Comparison of ENCODE assay signal across 10 cellular contexts in genomic region chr11:63020671-63021255, GRCh38. TPM values are rescaled to one million over a fixed set of nuclear protein-coding genes. Genes with fewer than 3 reads are reported as not detected.
A peak's percentile ranks its signal among the peaks of the same experiment; 100 is the strongest.
DNase-seq lines count a peak whose midpoint lies in the region; ATAC-seq and TF ChIP-seq lines count a peak whose summit lies in the region.
"Had no signal": no experiment of that assay in that cellular context is flagged by ENCODE, and none has a peak within 500 bp of the region (broad histone marks: within the 10 kb centered on the region; RNA-seq: fewer than 3 reads in every experiment).

No MANE protein-coding gene starts in this region.

- H4K20me1 ChIP-seq in hepatocyte (ENCODE audit: insufficient read depth, poor library complexity, severe bottlenecking) = no peaks in the 10 kb centered on the region

- no peaks in the 10 kb centered on the region for H3K79me2 ChIP-seq in hepatocyte

- H3K4me1 ChIP-seq in cardiac muscle cell (ENCODE audit: low read depth) (peaks cover 12% of the 10 kb centered on the region), hepatocyte (ENCODE audit: insufficient read depth) (peaks cover 2% of the 10 kb centered on the region), upper lobe of left lung (peaks cover 5 to 22% (median 20%) of the 10 kb centered on the region in 4 donors)
- H3K4me1 ChIP-seq: pancreas had no signal

- no peaks in the 10 kb centered on the region for H3K9me2 ChIP-seq in hepatocyte (replicated peaks; ENCODE audit: insufficient read depth)

- TF ChIP-seq CTCF in cardiac muscle cell (IDR thresholded peaks at IDR 0.05; ENCODE audit: low read depth, low read length) = peak; percentile 48
- TF ChIP-seq CTCF in WERI-Rb-1 (IDR thresholded peaks at IDR 0.05; ENCODE audit: low read depth, low read length) = peak; percentile 88
- TF ChIP-seq CTCF in hepatocyte (IDR thresholded peaks at IDR 0.05; ENCODE audit: poor library complexity) = peak; percentile 29
- TF ChIP-seq CTCF in upper lobe of left lung (IDR thresholded peaks at IDR 0.05) = peak in 5 of 6 experiments; percentile 11 to 53 (median 32)

- H3K9me3 ChIP-seq in cardiac muscle cell (ENCODE audit: low read depth) = no peaks in the 10 kb centered on the region
- H3K9me3 ChIP-seq in WERI-Rb-1 (ENCODE audit: severe bottlenecking) = no peaks in the 10 kb centered on the region
- no peaks in the 10 kb centered on the region for H3K9me3 ChIP-seq in hepatocyte (ENCODE audit: low read depth)
- H3K9me3 ChIP-seq in upper lobe of left lung = no peaks in the 10 kb centered on the region
- H3K9me3 ChIP-seq: pancreas had no signal

- no peak for TF ChIP-seq POLR2A in upper lobe of left lung (IDR thresholded peaks at IDR 0.05)

- no peak for TF ChIP-seq EP300 in upper lobe of left lung (IDR thresholded peaks at IDR 0.05)

- H3K4me2 ChIP-seq in hepatocyte = no peak overlapping the region

- no peaks in the 10 kb centered on the region for H3K36me3 ChIP-seq in cardiac muscle cell
- no peaks in the 10 kb centered on the region for H3K36me3 ChIP-seq in WERI-Rb-1
- no peaks in the 10 kb centered on the region for H3K36me3 ChIP-seq in hepatocyte (replicated peaks; ENCODE audit: insufficient read depth, low read depth)
- H3K36me3 ChIP-seq in upper lobe of left lung = no peaks in the 10 kb centered on the region
- H3K36me3 ChIP-seq: pancreas had no signal

- DNase-seq in cardiac muscle cell (ENCODE audit: low read depth in 1 of 2, low spot score in 1 of 2) (no peak), Right ventricle myocardium superior (no peak), WERI-Rb-1 (peak; percentile 41), hepatocyte (ENCODE audit: low spot score) (no peak), upper lobe of left lung (peak in 1 of 2 donors; percentile 60), T-helper 1 cell (no peak), NCI-H2081 (lab: John Stamatoyannopoulos, UW) (no peak)
- DNase-seq: NCI-H1417 treated with DMSO at 0.1 percent for 48 hours, pancreas had no signal

- intact Hi-C loops in Right ventricle myocardium superior (cut with DNase I) = no loop called here

- 52% methylated on average over 24 of the region's 24 CpGs for WGBS in hepatocyte (ENCODE audit: low lambda C conversion rate, missing lambda C conversion rate)
- 58 to 63% methylated on average over 6 to 22 of the region's 24 CpGs for WGBS in upper lobe of left lung, 2 donors

- ATAC-seq in Right ventricle myocardium superior (ENCODE audit: poor library complexity) = no peak
- no peak for ATAC-seq in upper lobe of left lung (ENCODE audit: low FRiP score in 2 of 2)
- ATAC-seq in HG02678 (IDR thresholded peaks at IDR 0.05; ENCODE audit: unreplicated experiment) = no peak
- ATAC-seq: pancreas had no signal

- H3K27ac ChIP-seq in cardiac muscle cell (no peak overlapping the region), WERI-Rb-1 (no peak overlapping the region), hepatocyte (no peak overlapping the region), upper lobe of left lung (peak overlapping the region in 1 of 4 donors; percentile 44)
- H3K27ac ChIP-seq: pancreas had no signal

- no peaks in the 10 kb centered on the region for H3K27me3 ChIP-seq in cardiac muscle cell
- H3K27me3 ChIP-seq in WERI-Rb-1 (ENCODE audit: insufficient read depth, low read depth, severe bottlenecking) = no peaks in the 10 kb centered on the region
- no peaks in the 10 kb centered on the region for H3K27me3 ChIP-seq in hepatocyte
- no peaks in the 10 kb centered on the region for H3K27me3 ChIP-seq in upper lobe of left lung
- H3K27me3 ChIP-seq: pancreas had no signal

- H2AFZ ChIP-seq in hepatocyte = no peak overlapping the region

- H3K4me3 ChIP-seq in cardiac muscle cell (no peak overlapping the region), WERI-Rb-1 (ENCODE audit: low read depth, low read length) (no peak overlapping the region), hepatocyte (no peak overlapping the region), upper lobe of left lung (no peak overlapping the region)
- H3K4me3 ChIP-seq: pancreas had no signal

RNA-seq across cellular contexts. Expression of gene SLC22A8, which starts 5.1 kb away (rescaled TPM):
- not detected in 2 replicates for total RNA-seq in cardiac muscle cell
- 0.22 TPM in 1 of 2 replicates, not detected in the other for polyA plus RNA-seq in cardiac muscle cell
- not detected for total RNA-seq in Right ventricle myocardium superior
- not detected in 2 replicates for total RNA-seq in hepatocyte
- polyA plus RNA-seq in hepatocyte = 0.41 TPM in 1 of 2 replicates, not detected in the other
- not detected for total RNA-seq in upper lobe of left lung
- total RNA-seq: pancreas had no signal
- polyA plus RNA-seq: pancreas had no signal

RNA-seq across cellular contexts. Expression of gene SLC22A6, which starts 36.0 kb away (rescaled TPM):
- not detected in 2 replicates for total RNA-seq in cardiac muscle cell
- polyA plus RNA-seq in cardiac muscle cell = not detected in 2 replicates
- not detected for total RNA-seq in Right ventricle myocardium superior
- not detected in 2 replicates for total RNA-seq in hepatocyte
- 0.46 TPM in 1 of 2 replicates, not detected in the other for polyA plus RNA-seq in hepatocyte
- total RNA-seq in upper lobe of left lung = not detected
- total RNA-seq: pancreas had no signal
- polyA plus RNA-seq: pancreas had no signal

Comparison
In these comparisons a context has a peak if more than half of its experiments do, and no peak if none do; other contexts are left out.
1. CTCF ChIP-seq: peak in every context shown above with its lines; median percentile 88 in WERI-Rb-1; 48 in cardiac muscle cell; 32 in upper lobe of left lung; 29 in hepatocyte.